Comparison of ENCODE assay signal across 2 cellular contexts in genomic region chr12:57590536-57590891, GRCh38.
TF ChIP-seq lines count a peak whose summit lies in the region.

No MANE protein-coding gene starts in this region.

TF ChIP-seq in A549, 52 proteins besides CTCF, POLR2A, EP300 and RAD21:
- TF ChIP-seq HOXA7 (CRISPR knock-in tag; IDR thresholded peaks at IDR 0.05), result no peak
- no peak for TF ChIP-seq TP53 (CRISPR knock-in tag; IDR thresholded peaks at IDR 0.05)
- TF ChIP-seq FOXS1 (CRISPR knock-in tag; IDR thresholded peaks at IDR 0.05), result no peak
- no peak for TF ChIP-seq MAZ (IDR thresholded peaks at IDR 0.05; ENCODE audit: borderline replicate concordance, low read depth, low read length)
- TF ChIP-seq NFE2L2 (conservative IDR thresholded peaks at IDR 0.05; ENCODE audit: low read length), result no peak
- TF ChIP-seq FOSB (CRISPR knock-in tag; IDR thresholded peaks at IDR 0.05), result no peak
- TF ChIP-seq CEBPB (IDR thresholded peaks at IDR 0.05), result no peak
- no peak for TF ChIP-seq KDM5A (IDR thresholded peaks at IDR 0.05)
- no peak for TF ChIP-seq CBX2 (IDR thresholded peaks at IDR 0.05; ENCODE audit: borderline replicate concordance, low read depth)
- no peak for TF ChIP-seq BCL3 (IDR thresholded peaks at IDR 0.05)
- no peak for TF ChIP-seq NR3C1 (IDR thresholded peaks at IDR 0.05)
- no peak for TF ChIP-seq REST (IDR thresholded peaks at IDR 0.05)
- TF ChIP-seq ESRRA (IDR thresholded peaks at IDR 0.05; ENCODE audit: borderline replicate concordance, low read length), result no peak
- TF ChIP-seq HMGXB4 (CRISPR knock-in tag; IDR thresholded peaks at IDR 0.05; ENCODE audit: borderline replicate concordance), result no peak
- TF ChIP-seq RARB (CRISPR knock-in tag; IDR thresholded peaks at IDR 0.05), result no peak
- no peak for TF ChIP-seq HOXB5 (CRISPR knock-in tag; IDR thresholded peaks at IDR 0.05)
- no peak for TF ChIP-seq CHD4 (IDR thresholded peaks at IDR 0.05; ENCODE audit: borderline replicate concordance)
TF ChIP-seq in A549: peak in this region for 0.

TF ChIP-seq in K562, 482 proteins besides CTCF, POLR2A, EP300 and RAD21:
- TF ChIP-seq CEBPG (CRISPR knock-in tag; IDR thresholded peaks at IDR 0.05), result 0 out of 2 replicates have a peak, but pooled peaks have one; percentile 11
- no peak for TF ChIP-seq CEBPG (tag; conservative IDR thresholded peaks at IDR 0.05 in 1 of 2, IDR thresholded peaks at IDR 0.05 in 1 of 2)
- peak; percentile 90 for TF ChIP-seq PRDM10 (IDR thresholded peaks at IDR 0.05; ENCODE audit: partially characterized antibody)
- TF ChIP-seq ZNF398 (CRISPR knock-in tag; IDR thresholded peaks at IDR 0.05), result no peak
- no peak for TF ChIP-seq DNMT1 (IDR thresholded peaks at IDR 0.05)
TF ChIP-seq in K562: peak in this region for 2.
